In the genomic region with DNA sequence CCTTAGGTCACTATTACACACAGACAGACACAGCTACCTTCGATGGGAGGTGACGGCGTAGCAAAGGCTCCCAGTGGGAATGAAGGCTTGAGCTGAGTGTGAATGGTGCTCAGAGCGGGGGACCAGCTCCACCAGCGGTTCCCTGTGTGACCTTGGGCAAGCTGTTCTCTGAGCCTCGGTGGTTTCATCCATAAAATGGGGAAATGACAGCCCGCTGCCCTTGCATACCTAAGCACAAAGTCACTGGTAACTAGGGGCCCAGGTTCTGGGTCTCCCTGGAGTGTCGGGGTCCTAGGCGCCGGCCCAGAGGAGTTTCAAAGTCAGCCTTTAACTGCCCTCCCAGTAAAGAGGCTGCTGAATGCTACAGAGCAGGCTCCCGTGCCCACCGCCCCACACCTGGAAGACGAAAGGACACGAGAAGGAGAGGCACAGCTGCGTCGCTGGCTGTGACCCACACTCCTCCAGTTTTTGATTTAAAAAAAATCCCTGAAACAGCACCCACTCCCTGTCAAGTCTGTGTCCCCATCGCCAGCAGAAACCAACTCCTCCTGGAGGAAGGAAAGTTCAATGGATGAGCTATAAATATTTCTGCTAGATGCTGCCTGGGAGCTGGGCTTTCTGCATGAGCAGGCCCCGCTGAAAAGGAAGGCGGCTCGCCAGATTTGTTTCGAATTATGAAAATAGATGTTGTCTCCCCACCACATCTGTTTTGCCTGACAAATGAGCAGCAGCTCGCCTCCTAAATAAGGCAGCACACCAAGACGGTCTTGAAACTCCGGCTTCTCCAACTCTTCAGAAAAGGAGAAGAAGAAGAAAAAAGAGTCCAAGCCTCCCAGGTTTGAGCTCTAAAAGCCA, we compare ENCODE assay signal across 10 cellular contexts. TPM values are rescaled to one million over a fixed set of nuclear protein-coding genes. Genes with fewer than 3 reads are reported as not detected.
DNase-seq lines count a peak whose midpoint lies in the region; ATAC-seq lines count a peak whose summit lies in the region.
"Had no signal": no experiment of that assay in that cellular context is flagged by ENCODE, and none has a peak within 500 bp of the region (broad histone marks: within the 10 kb centered on the region; RNA-seq: fewer than 3 reads in every experiment).

No MANE protein-coding gene starts in this region.

- H3K9me3 ChIP-seq in BLaER1 treated with 17β-estradiol and CSF1 and Interleukin-3, amounts not matched to agents 10 nM and 100 nM (replicated peaks in 1 of 11): no peaks in the 10 kb centered on the region
- H3K9me3 ChIP-seq in esophagus (ENCODE audit: control insufficient read depth in 2 of 2, insufficient read depth in 1 of 2, low read depth in 1 of 2, low read length in 1 of 2): no peaks in the 10 kb centered on the region

- peaks cover 0 to 98% (median 0%) of the 10 kb centered on the region in 11 experiments; a peak in 8 of 22 replicates for H3K27me3 ChIP-seq in BLaER1 treated with 17β-estradiol and CSF1 and Interleukin-3, amounts not matched to agents 10 nM and 100 nM
- no peaks in the 10 kb centered on the region for H3K27me3 ChIP-seq in esophagus (ENCODE audit: control insufficient read depth in 1 of 2, insufficient read depth in 2 of 2, low read length in 2 of 2)

- H3K36me3 ChIP-seq in BLaER1 treated with 17β-estradiol and CSF1 and Interleukin-3, amounts not matched to agents 10 nM and 100 nM: no peaks in the 10 kb centered on the region
- H3K36me3 ChIP-seq in esophagus (ENCODE audit: control insufficient read depth in 2 of 2, insufficient read depth in 2 of 2, low read length in 1 of 2): no peaks in the 10 kb centered on the region

- peak overlapping the region in 3 of 10 experiments; percentile 40 to 52 (median 47); a peak in 4 of 20 replicates for H3K4me3 ChIP-seq in BLaER1 treated with 17β-estradiol and CSF1 and Interleukin-3, amounts not matched to agents 10 nM and 100 nM
- H3K4me3 ChIP-seq in esophagus (ENCODE audit: low read depth in 1 of 2, low read length in 2 of 2): no peak overlapping the region

- peaks cover 0 to 100% (median 81%) of the 10 kb centered on the region in 11 experiments; a peak in 20 of 22 replicates for H4K20me1 ChIP-seq in BLaER1 treated with 17β-estradiol and CSF1 and Interleukin-3, amounts not matched to agents 10 nM and 100 nM

- ATAC-seq in GM19324 (IDR thresholded peaks at IDR 0.05; ENCODE audit: low FRiP score, unreplicated experiment) (peak; percentile 48), HG03280 (IDR thresholded peaks at IDR 0.05; ENCODE audit: unreplicated experiment) (peak; percentile 31), HG03139 (IDR thresholded peaks at IDR 0.05; ENCODE audit: unreplicated experiment) (no peak), HG03521 (IDR thresholded peaks at IDR 0.05; ENCODE audit: unreplicated experiment) (no peak)
- ATAC-seq: left colon had no signal

- no peak for DNase-seq in NK-92 treated with Interleukin-12 subunit alpha and Interleukin-12 subunit beta, amount 100 ng/mL, for 24 hours (lab: John Stamatoyannopoulos, UW)
- no peak for DNase-seq in NCI-H82 treated with DMSO at 0.1 percent for 48 hours (lab: John Stamatoyannopoulos, UW; ENCODE audit: unreplicated experiment)
- DNase-seq: left colon, NCI-H446 had no signal

- WGBS in esophagus, 2 donors: 81 to 84% methylated on average over 24 of the region's 24 CpGs

- H3K9ac ChIP-seq in BLaER1 treated with 17β-estradiol and CSF1 and Interleukin-3, amounts not matched to agents 10 nM and 100 nM: peak overlapping the region in 8 of 11 experiments; percentile 29 to 80 (median 62); a peak in 15 of 22 replicates

- H3K4me1 ChIP-seq in BLaER1 treated with 17β-estradiol and CSF1 and Interleukin-3, amounts not matched to agents 10 nM and 100 nM: peaks cover 76 to 100% (median 100%) of the 10 kb centered on the region in 10 experiments
- H3K4me1 ChIP-seq in esophagus (ENCODE audit: control insufficient read depth in 2 of 2, insufficient read depth in 2 of 2, low read length in 1 of 2): peaks cover 3% of the 10 kb centered on the region in 2 donors

- H3K4me2 ChIP-seq in BLaER1 treated with 17β-estradiol and CSF1 and Interleukin-3, amounts not matched to agents 10 nM and 100 nM: peak overlapping the region; percentile 65 to 98 (median 84)

- H3K27ac ChIP-seq in BLaER1 treated with 17β-estradiol and CSF1 and Interleukin-3, amounts not matched to agents 10 nM and 100 nM: peak overlapping the region in 8 of 11 experiments; percentile 15 to 86 (median 70); a peak in 16 of 22 replicates
- peak overlapping the region; percentile 29 to 57 for H3K27ac ChIP-seq in esophagus (ENCODE audit: low read depth in 2 of 2, low read length in 1 of 2)

RNA-seq across cellular contexts. Expression of a gene that starts 27.4 kb away (rescaled TPM):
- 1 to 10 TPM; 2.8 to 2.9 TPM for polyA plus RNA-seq in esophagus

Comparison
In these comparisons a context has a peak if more than half of its experiments do, and no peak if none do; other contexts are left out.
1. ATAC-seq: peak in GM19324 (single experiment) and HG03280 (single experiment); none in HG03139 (single experiment) and HG03521 (single experiment).